12 cellular contexts compared by ENCODE assay signal in genomic region chr15:47292638-47293037, GRCh38.
"Had no signal": no experiment of that assay in that cellular context is flagged by ENCODE, and none has a peak within 500 bp of the region (broad histone marks: within the 10 kb centered on the region; RNA-seq: fewer than 3 reads in every experiment).

No MANE protein-coding gene starts in this region.

- H3K9me3 ChIP-seq: colonic mucosa, SK-N-SH, transverse colon had no signal

- H3K4me2 ChIP-seq: SK-N-SH had no signal

- H3K27me3 ChIP-seq: colonic mucosa, ovary, transverse colon had no signal

- H3K9ac ChIP-seq: SK-N-SH had no signal

- DNase-seq: activated CD4-positive, alpha-beta T cell treated with anti-CD3 and anti-CD28 coated beads for 1 hour; activated CD4-positive, alpha-beta T cell treated with anti-CD3 and anti-CD28 coated beads, Interleukin-2, amount 50 U/mL, for 48 hours; activated naive CD4-positive, alpha-beta T cell treated with anti-CD3 and anti-CD28 coated beads, Interleukin-2, amount 50 U/mL, for 16 hours; colonic mucosa; foreskin fibroblast; ovary; SK-N-SH; stimulated activated CD4-positive, alpha-beta T cell treated with anti-CD3 and anti-CD28 coated beads, Interleukin-12 subunit alpha, Interleukin-12 subunit beta, amount 100 ng/mL, for 4 hours; stimulated activated CD4-positive, alpha-beta T cell treated with anti-CD3 and anti-CD28 coated beads, Interleukin-2, amount 100 ng/mL, for 24 hours; T-helper 1 cell; transverse colon had no signal

- H3K4me3 ChIP-seq: colonic mucosa, lung, ovary, transverse colon had no signal

- H3K36me3 ChIP-seq: colonic mucosa, ovary, transverse colon had no signal

- H3K27ac ChIP-seq: colonic mucosa had no signal

- H3K4me1 ChIP-seq: colonic mucosa had no signal
